18 cellular contexts compared by ENCODE assay signal in genomic region chr20:14589383-14589782, GRCh38.
A peak's percentile ranks its signal among the peaks of the same experiment; 100 is the strongest.
DNase-seq lines count a peak whose midpoint lies in the region; FAIRE-seq and TF ChIP-seq lines count a peak whose summit lies in the region.
"Had no signal": no experiment of that assay in that cellular context is flagged by ENCODE, and none has a peak within 500 bp of the region (broad histone marks: within the 10 kb centered on the region; RNA-seq: fewer than 3 reads in every experiment).

No MANE protein-coding gene starts in this region.

- H3K27ac ChIP-seq in HEK293 (ENCODE audit: extremely low read depth, low read depth, low read length) (no peak overlapping the region), mesenchymal stem cell (ENCODE audit: low read length, poor library complexity, severe bottlenecking) (no peak overlapping the region)
- H3K27ac ChIP-seq: BLaER1 treated with 17β-estradiol and CSF1 and Interleukin-3, amounts not matched to agents 10 nM and 100 nM; C4-2B had no signal

- H2BK120ac ChIP-seq in mesenchymal stem cell (ENCODE audit: low read depth, low read length): no peak overlapping the region

- no peaks in the 10 kb centered on the region for H3K4me1 ChIP-seq in HEK293 (ENCODE audit: control insufficient read depth, insufficient read depth, low read length)
- no peaks in the 10 kb centered on the region for H3K4me1 ChIP-seq in mesenchymal stem cell (ENCODE audit: control insufficient read depth, insufficient read depth, low read depth, low read length)
- H3K4me1 ChIP-seq: BLaER1 treated with 17β-estradiol and CSF1 and Interleukin-3, amounts not matched to agents 10 nM and 100 nM; Caco-2 had no signal

- H3K36me3 ChIP-seq in HEK293 (ENCODE audit: control insufficient read depth in 2 of 2, insufficient read depth in 1 of 2, low read length in 2 of 2): no peaks in the 10 kb centered on the region
- H3K36me3 ChIP-seq in mesenchymal stem cell (ENCODE audit: control insufficient read depth in 1 of 2, insufficient read depth in 2 of 2, low read depth in 1 of 2, low read length in 2 of 2): no peaks in the 10 kb centered on the region
- H3K36me3 ChIP-seq: BLaER1 treated with 17β-estradiol and CSF1 and Interleukin-3, amounts not matched to agents 10 nM and 100 nM had no signal

- CTCF ChIA-PET in HEK293 (lab: Yijun Ruan, JAX): interaction anchor here (0.6 kb wide), 2 partner anchors 20 to 1604 kb away, joined by 3 read pairs; no protein-coding TSS in a partner anchor

- H3K14ac ChIP-seq in mesenchymal stem cell (ENCODE audit: low read length in 2 of 2): no peak overlapping the region

- peak; percentile 8 for FAIRE-seq in endometrium (lab: Jason Lieb, UNC)
- FAIRE-seq: D721Med, GM12891, GM19239 had no signal

- H2BK12ac ChIP-seq in mesenchymal stem cell (ENCODE audit: low read length in 2 of 2): no peak overlapping the region

- H2BK15ac ChIP-seq in mesenchymal stem cell (ENCODE audit: low read depth, poor library complexity, severe bottlenecking): no peak overlapping the region

- H4K8ac ChIP-seq in mesenchymal stem cell (ENCODE audit: low read length): no peak overlapping the region

- no peak overlapping the region for H3K9ac ChIP-seq in mesenchymal stem cell (ENCODE audit: low read length)
- H3K9ac ChIP-seq: BLaER1 treated with 17β-estradiol and CSF1 and Interleukin-3, amounts not matched to agents 10 nM and 100 nM had no signal

- H2BK5ac ChIP-seq in mesenchymal stem cell (ENCODE audit: low read depth, low read length, poor library complexity, severe bottlenecking): no peak overlapping the region

- no peak overlapping the region for H3K4ac ChIP-seq in mesenchymal stem cell (ENCODE audit: low read depth in 1 of 2, low read length in 2 of 2)

- no peaks in the 10 kb centered on the region for H3K27me3 ChIP-seq in mesenchymal stem cell (ENCODE audit: control insufficient read depth in 1 of 2, insufficient read depth in 1 of 2, low read length in 2 of 2)
- H3K27me3 ChIP-seq: BLaER1 treated with 17β-estradiol and CSF1 and Interleukin-3, amounts not matched to agents 10 nM and 100 nM had no signal

- no peak overlapping the region for H2AK5ac ChIP-seq in mesenchymal stem cell (ENCODE audit: low read length, severe bottlenecking)

- POLR2A ChIA-PET in HEK293 (lab: Yijun Ruan, JAX): no interaction called here

- no peak overlapping the region for H3K18ac ChIP-seq in mesenchymal stem cell (ENCODE audit: low read depth in 1 of 2, low read length in 2 of 2)

- H3K23ac ChIP-seq in mesenchymal stem cell (ENCODE audit: low read length in 2 of 2): no peak overlapping the region

- no CpG with 5 or more reads among the region's 2 CpGs for WGBS in mesenchymal stem cell

- H3K79me1 ChIP-seq in mesenchymal stem cell (replicated peaks; ENCODE audit: low read length, poor library complexity, severe bottlenecking): no peaks in the 10 kb centered on the region

- H2AFZ ChIP-seq in mesenchymal stem cell (ENCODE audit: low read depth, low read length): no peak overlapping the region

- TF ChIP-seq CTCF in HEK293 (tag by site-specific recombination; IDR thresholded peaks at IDR 0.05): no peak

- H3K4me2 ChIP-seq in mesenchymal stem cell (ENCODE audit: low read length, poor library complexity, severe bottlenecking): no peak overlapping the region
- H3K4me2 ChIP-seq: BLaER1 treated with 17β-estradiol and CSF1 and Interleukin-3, amounts not matched to agents 10 nM and 100 nM had no signal

- DNase-seq in activated CD4-positive, alpha-beta T cell treated with anti-CD3 and anti-CD28 coated beads for 48 hours: no peak
- DNase-seq in mesenchymal stem cell (no peak), NCI-H1092 (lab: John Stamatoyannopoulos, UW) (no peak)
- DNase-seq: 8988T; AML-193; Caco-2; Calu3; CD4-positive, alpha-beta T cell; CD8-positive, alpha-beta T cell; DMS79 treated with DMSO at 0.1 percent for 48 hours; GF-D8 had no signal

- no peaks in the 10 kb centered on the region for H3K9me3 ChIP-seq in HEK293 (ENCODE audit: control insufficient read depth, insufficient read depth, low read depth, low read length)
- H3K9me3 ChIP-seq in mesenchymal stem cell (ENCODE audit: control insufficient read depth, low read length): peaks cover 9% of the 10 kb centered on the region

- H3K4me3 ChIP-seq in HEK293 (ENCODE audit: low read depth, low read length) (no peak overlapping the region), mesenchymal stem cell (ENCODE audit: insufficient read depth in 1 of 2, low read depth in 1 of 2, low read length in 2 of 2) (no peak overlapping the region)
- H3K4me3 ChIP-seq: BLaER1 treated with 17β-estradiol and CSF1 and Interleukin-3, amounts not matched to agents 10 nM and 100 nM had no signal

- H4K91ac ChIP-seq in mesenchymal stem cell (ENCODE audit: low read length): no peak overlapping the region

TF ChIP-seq in HEK293, 187 proteins besides CTCF, POLR2A, EP300 and RAD21:
- TF ChIP-seq ZFP3 (tag by site-specific recombination; IDR thresholded peaks at IDR 0.05; ENCODE audit: low read depth) (no peak), RBAK (tag by site-specific recombination; IDR thresholded peaks at IDR 0.05) (no peak), HOXA7 (CRISPR knock-in tag; IDR thresholded peaks at IDR 0.05; ENCODE audit: borderline replicate concordance) (no peak), SETDB1 (IDR thresholded peaks at IDR 0.05; ENCODE audit: insufficient read length, low read length) (peak; percentile 67), IKZF3 (tag by site-specific recombination; IDR thresholded peaks at IDR 0.05) (no peak), ZNF433 (tag by site-specific recombination; IDR thresholded peaks at IDR 0.05; ENCODE audit: low read depth) (no peak)
